8 cellular contexts compared by ENCODE assay signal in the genomic region with DNA sequence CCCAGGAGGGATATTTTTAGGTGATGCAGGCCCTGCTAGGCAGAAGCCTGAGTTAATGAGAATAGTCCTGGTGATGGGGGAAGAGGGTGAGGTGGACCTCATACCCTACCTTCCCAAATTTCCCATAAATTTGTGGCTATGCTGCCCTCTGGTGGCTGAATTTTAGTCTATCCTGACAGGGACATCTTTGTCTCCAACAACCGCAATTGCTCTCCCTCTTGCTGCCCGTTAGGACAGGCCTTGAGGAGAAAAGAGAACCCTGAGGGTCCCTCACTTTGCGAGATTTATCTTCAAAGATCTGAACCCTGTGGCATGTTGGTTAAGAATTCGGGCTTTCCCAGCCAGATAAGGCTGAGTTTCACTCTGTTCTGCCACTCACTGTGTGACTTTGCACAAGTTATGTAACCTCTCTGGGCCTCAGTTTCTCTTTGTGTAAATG. TPM values are rescaled to one million over a fixed set of nuclear protein-coding genes. Genes with fewer than 3 reads are reported as not detected.
DNase-seq lines count a peak whose midpoint lies in the region; ATAC-seq, FAIRE-seq and TF ChIP-seq lines count a peak whose summit lies in the region.

No MANE protein-coding gene starts in this region.

- H3K4me3 Mint-ChIP-seq in activated T-helper 1 cell treated with anti-CD3 and anti-CD28 coated beads, Interleukin-12 subunit alpha, Interleukin-12 subunit beta, Interleukin-2, Interleukin-4 antibody, amounts not matched to agents 30 ng/mL and 10 ng/mL and 1 ng/mL, durations not matched to agents 14 hours and 24 hours and 36 hours: no peak overlapping the region

- H3K4me2 ChIP-seq in OCI-LY7 (ENCODE audit: low read length): no peak overlapping the region

- H3K27me3 Mint-ChIP-seq in activated T-helper 1 cell treated with anti-CD3 and anti-CD28 coated beads, Interleukin-12 subunit alpha, Interleukin-12 subunit beta, Interleukin-2, Interleukin-4 antibody, amounts not matched to agents 30 ng/mL and 10 ng/mL and 1 ng/mL, durations not matched to agents 14 hours and 24 hours and 36 hours (ENCODE audit: insufficient read depth): no peaks in the 10 kb centered on the region

- H3K4me3 ChIP-seq in OCI-LY7 (ENCODE audit: low read depth, low read length, poor library complexity, severe bottlenecking): no peak overlapping the region
- no peak overlapping the region for H3K4me3 ChIP-seq in body of pancreas
- H3K4me3 ChIP-seq in kidney (ENCODE audit: low read length in 2 of 2): no peak overlapping the region
- H3K4me3 ChIP-seq in stomach: no peak overlapping the region

- ATAC-seq in body of pancreas (peak; percentile 45), GM21423 (IDR thresholded peaks at IDR 0.05; ENCODE audit: unreplicated experiment) (no peak)

- H3K36me3 Mint-ChIP-seq in activated T-helper 1 cell treated with anti-CD3 and anti-CD28 coated beads, Interleukin-12 subunit alpha, Interleukin-12 subunit beta, Interleukin-2, Interleukin-4 antibody, amounts not matched to agents 30 ng/mL and 10 ng/mL and 1 ng/mL, durations not matched to agents 14 hours and 24 hours and 36 hours (ENCODE audit: low read depth): peaks cover 41% of the 10 kb centered on the region

- 15 to 16% methylated on average over 4 of the region's 4 CpGs for WGBS in body of pancreas, 2 donors
- WGBS in stomach, 5 donors: 16 to 28% (median 23%) methylated on average over 4 of the region's 4 CpGs

- FAIRE-seq in kidney (lab: Jason Lieb, UNC): no peak

- H4K20me1 ChIP-seq in OCI-LY7 (ENCODE audit: insufficient read depth, low read length): no peaks in the 10 kb centered on the region

- H3K9me2 ChIP-seq in OCI-LY7 (ENCODE audit: insufficient read depth, low read length): no peaks in the 10 kb centered on the region

- H3K79me2 ChIP-seq in OCI-LY7 (ENCODE audit: insufficient read depth, low read depth, low read length): no peaks in the 10 kb centered on the region

- peaks cover 34% of the 10 kb centered on the region for H3K4me1 ChIP-seq in OCI-LY7 (ENCODE audit: insufficient read depth, low read length, poor library complexity, severe bottlenecking)
- no peaks in the 10 kb centered on the region for H3K4me1 ChIP-seq in body of pancreas
- peaks cover 0 to 4% of the 10 kb centered on the region in 2 donors for H3K4me1 ChIP-seq in kidney (ENCODE audit: control insufficient read depth in 1 of 2, insufficient read depth in 1 of 2, low read depth in 1 of 2, low read length in 2 of 2)
- H3K4me1 ChIP-seq in stomach: peaks cover 0 to 33% (median 15%) of the 10 kb centered on the region in 4 donors

- no peaks in the 10 kb centered on the region for H3K9me3 Mint-ChIP-seq in activated T-helper 1 cell treated with anti-CD3 and anti-CD28 coated beads, Interleukin-12 subunit alpha, Interleukin-12 subunit beta, Interleukin-2, Interleukin-4 antibody, amounts not matched to agents 30 ng/mL and 10 ng/mL and 1 ng/mL, durations not matched to agents 14 hours and 24 hours and 36 hours

- no peaks in the 10 kb centered on the region for H3K9me3 ChIP-seq in OCI-LY7 (ENCODE audit: low read length)
- no peaks in the 10 kb centered on the region for H3K9me3 ChIP-seq in body of pancreas
- H3K9me3 ChIP-seq in kidney (ENCODE audit: control insufficient read depth in 1 of 2, low read length in 2 of 2): no peaks in the 10 kb centered on the region
- H3K9me3 ChIP-seq in stomach: no peaks in the 10 kb centered on the region

- POLR2A ChIA-PET in OCI-LY7 (lab: Charles Lee): no interaction called here

- peaks cover 26% of the 10 kb centered on the region for H3K4me1 Mint-ChIP-seq in activated T-helper 1 cell treated with anti-CD3 and anti-CD28 coated beads, Interleukin-12 subunit alpha, Interleukin-12 subunit beta, Interleukin-2, Interleukin-4 antibody, amounts not matched to agents 30 ng/mL and 10 ng/mL and 1 ng/mL, durations not matched to agents 14 hours and 24 hours and 36 hours (ENCODE audit: low read depth)

- peak; percentile 92 for TF ChIP-seq CTCF in OCI-LY7 (conservative IDR thresholded peaks at IDR 0.05; ENCODE audit: low read length)
- peak; percentile 49 to 65 (median 55) for TF ChIP-seq CTCF in body of pancreas (IDR thresholded peaks at IDR 0.05)
- peak; percentile 62 for TF ChIP-seq CTCF in kidney (IDR thresholded peaks at IDR 0.05; ENCODE audit: borderline replicate concordance, extremely low read depth, insufficient read depth)
- TF ChIP-seq CTCF in stomach (IDR thresholded peaks at IDR 0.05): peak in 5 of 7 experiments; percentile 31 to 68 (median 51)

- intact Hi-C loops in OCI-LY7 (cut with micrococcal nuclease; ENCODE audit: unreplicated experiment): loop anchor here (1.0 kb wide), 1 partner anchor 26 kb away; no protein-coding TSS in a partner anchor
- intact Hi-C loops in body of pancreas (cut with DNase I): no loop called here
- intact Hi-C loops in kidney (cut with DNase I): no loop called here
- intact Hi-C loops in stomach (cut with DNase I; ENCODE audit: low total_unique reads): no loop called here
- intact Hi-C loops in activated T-helper 1 cell treated with anti-CD3 and anti-CD28 coated beads, Interleukin-12 subunit alpha, Interleukin-12 subunit beta, Interleukin-2, Interleukin-4 antibody, amounts not matched to agents 30 ng/mL and 10 ng/mL and 1 ng/mL, durations not matched to agents 14 hours and 24 hours and 36 hours (cut with micrococcal nuclease): no loop called here

- no peak overlapping the region for H3K27ac Mint-ChIP-seq in activated T-helper 1 cell treated with anti-CD3 and anti-CD28 coated beads, Interleukin-12 subunit alpha, Interleukin-12 subunit beta, Interleukin-2, Interleukin-4 antibody, amounts not matched to agents 30 ng/mL and 10 ng/mL and 1 ng/mL, durations not matched to agents 14 hours and 24 hours and 36 hours

- TF ChIP-seq POLR2A in body of pancreas (IDR thresholded peaks at IDR 0.05): no peak
- no peak for TF ChIP-seq POLR2A in stomach (IDR thresholded peaks at IDR 0.05)

- no peak for TF ChIP-seq EP300 in stomach (IDR thresholded peaks at IDR 0.05)

- H3K36me3 ChIP-seq in OCI-LY7 (ENCODE audit: insufficient read depth, low read length): no peaks in the 10 kb centered on the region
- H3K36me3 ChIP-seq in body of pancreas (replicated peaks in 1 of 2; ENCODE audit: insufficient read depth in 1 of 2, low read depth in 2 of 2): peaks cover 0 to 6% of the 10 kb centered on the region in 2 donors
- H3K36me3 ChIP-seq in kidney (ENCODE audit: control insufficient read depth in 1 of 2, insufficient read depth in 2 of 2, low read length in 2 of 2): peaks cover 0 to 3% of the 10 kb centered on the region in 2 donors
- H3K36me3 ChIP-seq in stomach: peaks cover 40 to 66% (median 55%) of the 10 kb centered on the region in 4 donors

- no peak overlapping the region for H3K9ac ChIP-seq in kidney (ENCODE audit: low read length in 2 of 2)

- CTCF ChIA-PET in OCI-LY7 (lab: Charles Lee; ENCODE audit: unreplicated experiment): interaction anchor here (0.8 to 1.0 kb wide), 2 partner anchors 10 to 23 kb away, joined by 3 read pairs; a partner anchor contains a TSS

- DNase-seq in DMS114 treated with DMSO at 0.1 percent for 48 hours (lab: John Stamatoyannopoulos, UW; ENCODE audit: unreplicated experiment) (peak; percentile 40), HT1080 (ENCODE audit: low read depth) (peak; percentile 41), OCI-LY7 (ENCODE audit: low spot score) (peak; percentile 76), body of pancreas (peak; percentile 46 to 59 (median 54)), kidney (peak; percentile 18), stomach (peak; percentile 56)
- no peak for DNase-seq in activated T-helper 1 cell treated with anti-CD3 and anti-CD28 coated beads, Interleukin-12 subunit alpha, Interleukin-12 subunit beta, Interleukin-2, Interleukin-4 antibody, amounts not matched to agents 30 ng/mL and 10 ng/mL and 1 ng/mL, durations not matched to agents 14 hours and 24 hours and 36 hours (ENCODE audit: low spot score)

- H3K27ac ChIP-seq in OCI-LY7 (ENCODE audit: low read depth, low read length, poor library complexity, severe bottlenecking): no peak overlapping the region
- no peak overlapping the region for H3K27ac ChIP-seq in body of pancreas
- no peak overlapping the region for H3K27ac ChIP-seq in kidney (ENCODE audit: low read depth in 2 of 2, low read length in 2 of 2)
- no peak overlapping the region for H3K27ac ChIP-seq in stomach

- no TSS peak for BruUV-seq in OCI-LY7 (replicated peaks; lab: Mats Ljungman, UMichigan)

- H2AFZ ChIP-seq in OCI-LY7 (ENCODE audit: low read length): no peak overlapping the region; the same call in 1 of the 2 replicates

- H3K27me3 ChIP-seq in body of pancreas: no peaks in the 10 kb centered on the region
- no peaks in the 10 kb centered on the region for H3K27me3 ChIP-seq in stomach

RNA-seq across cellular contexts. Expression of a gene that starts 9.8 kb away (rescaled TPM):
- 4.0 and 5.4 TPM in 2 replicates for total RNA-seq in HT1080 (2014; rRNA removed; shearing (Covaris generic))
- 15.3 and 17.6 TPM in 2 replicates for polyA plus RNA-seq in HT1080 (2015; cell fraction: cytosol; rRNA removed)
- 6.4 and 7.9 TPM in 2 replicates for polyA plus RNA-seq in HT1080 (2015; cell fraction: nucleus; rRNA removed)
- total RNA-seq in OCI-LY7 (2014; rRNA removed; shearing (Covaris generic)): 0.18 and 0.32 TPM in 2 replicates
- 2.6 and 2.9 TPM in 2 replicates for total RNA-seq in OCI-LY7 (2022)
- 1 to 10 TPM; 3.1 to 7.3 TPM for total RNA-seq in body of pancreas
- 16.6 TPM for total RNA-seq in kidney
- polyA plus RNA-seq in kidney (ENCODE audit: insufficient read depth, low read depth, low replicate concordance): 10.2 TPM
- total RNA-seq in stomach: 10 to 100 TPM in 1 of 5 donors, 1 to 10 TPM in 4; 1.2 to 35.7 (median 2.6) TPM
- 10 to 100 TPM; 16.9 to 35.1 (median 17.6) TPM for polyA plus RNA-seq in stomach
- total RNA-seq in activated T-helper 1 cell treated with anti-CD3 and anti-CD28 coated beads, Interleukin-12 subunit alpha, Interleukin-12 subunit beta, Interleukin-2, Interleukin-4 antibody, amounts not matched to agents 30 ng/mL and 10 ng/mL and 1 ng/mL, durations not matched to agents 14 hours and 24 hours and 36 hours: 0.99 and 1.3 TPM in 2 replicates

RNA-seq across cellular contexts. Expression of a gene that starts 24.8 kb away (rescaled TPM):
- total RNA-seq in HT1080 (2014; rRNA removed; shearing (Covaris generic)): 150 and 163 TPM in 2 replicates
- 230 and 231 TPM in 2 replicates for polyA plus RNA-seq in HT1080 (2015; cell fraction: cytosol; rRNA removed)
- polyA plus RNA-seq in HT1080 (2015; cell fraction: nucleus; rRNA removed): 490 and 542 TPM in 2 replicates
- total RNA-seq in OCI-LY7 (2014; rRNA removed; shearing (Covaris generic)): 0.06 and 1.0 TPM in 2 replicates
- total RNA-seq in OCI-LY7 (2022) (0.34 and 0.76 TPM in 2 replicates), body of pancreas (10 to 100 TPM; 28.5 to 49.1 TPM), kidney (65.6 TPM), stomach (100 to 1,000 TPM in 2 of 5 donors, 10 to 100 TPM in 3; 53.7 to 182 (median 88.8) TPM)
- polyA plus RNA-seq in kidney (ENCODE audit: insufficient read depth, low read depth, low replicate concordance) (11.4 TPM), stomach (100 to 1,000 TPM in 1 of 3 donors, 10 to 100 TPM in 2; 29.3 to 102 (median 33.2) TPM)
- total RNA-seq in activated T-helper 1 cell treated with anti-CD3 and anti-CD28 coated beads, Interleukin-12 subunit alpha, Interleukin-12 subunit beta, Interleukin-2, Interleukin-4 antibody, amounts not matched to agents 30 ng/mL and 10 ng/mL and 1 ng/mL, durations not matched to agents 14 hours and 24 hours and 36 hours: 31.2 and 31.6 TPM in 2 replicates

RNA-seq across cellular contexts. Expression of a gene that starts 30.0 kb away (rescaled TPM):
- total RNA-seq in HT1080 (2014; rRNA removed; shearing (Covaris generic)): not detected in 2 replicates
- 0.06 and 0.08 TPM in 2 replicates for polyA plus RNA-seq in HT1080 (2015; cell fraction: cytosol; rRNA removed)
- 0.07 and 0.26 TPM in 2 replicates for polyA plus RNA-seq in HT1080 (2015; cell fraction: nucleus; rRNA removed)
- total RNA-seq in OCI-LY7 (2014; rRNA removed; shearing (Covaris generic)): not detected in 2 replicates
- 0.18 and 0.30 TPM in 2 replicates for total RNA-seq in OCI-LY7 (2022)
- not detected for total RNA-seq in body of pancreas
- 1.7 TPM for total RNA-seq in kidney
- polyA plus RNA-seq in kidney (ENCODE audit: insufficient read depth, low read depth, low replicate concordance): not detected
- total RNA-seq in stomach: not detected
- polyA plus RNA-seq in stomach: 1 to 10 TPM in 1 of 3 donors, under 1 TPM in 2; 0.46 to 1.4 (median 0.50) TPM
- 2.3 and 2.4 TPM in 2 replicates for total RNA-seq in activated T-helper 1 cell treated with anti-CD3 and anti-CD28 coated beads, Interleukin-12 subunit alpha, Interleukin-12 subunit beta, Interleukin-2, Interleukin-4 antibody, amounts not matched to agents 30 ng/mL and 10 ng/mL and 1 ng/mL, durations not matched to agents 14 hours and 24 hours and 36 hours

Comparison
In these comparisons a context has a peak if more than half of its experiments do, and no peak if none do; other contexts are left out.
1. RNA of a gene that starts 24.8 kb away (total RNA-seq): 150 to 163 TPM in HT1080, 53.7 to 182 TPM in stomach, 65.6 TPM in kidney (single experiment), 28.5 to 49.1 TPM in body of pancreas and 31.2 to 31.6 TPM in activated T-helper 1 cell treated with anti-CD3 and anti-CD28 coated beads, Interleukin-12 subunit alpha, Interleukin-12 subunit beta, Interleukin-2, Interleukin-4 antibody, amounts not matched to agents 30 ng/mL and 10 ng/mL and 1 ng/mL, durations not matched to agents 14 hours and 24 hours and 36 hours; 0.06 to 1.0 TPM in OCI-LY7; every median in the first group is over 10 times any median in the second.
2. Peak in every context shown above with its lines, with median percentiles within 50 percentile points of each other: CTCF ChIP-seq.